Comparison of ENCODE assay signal across 10 cellular contexts in the genomic region with DNA sequence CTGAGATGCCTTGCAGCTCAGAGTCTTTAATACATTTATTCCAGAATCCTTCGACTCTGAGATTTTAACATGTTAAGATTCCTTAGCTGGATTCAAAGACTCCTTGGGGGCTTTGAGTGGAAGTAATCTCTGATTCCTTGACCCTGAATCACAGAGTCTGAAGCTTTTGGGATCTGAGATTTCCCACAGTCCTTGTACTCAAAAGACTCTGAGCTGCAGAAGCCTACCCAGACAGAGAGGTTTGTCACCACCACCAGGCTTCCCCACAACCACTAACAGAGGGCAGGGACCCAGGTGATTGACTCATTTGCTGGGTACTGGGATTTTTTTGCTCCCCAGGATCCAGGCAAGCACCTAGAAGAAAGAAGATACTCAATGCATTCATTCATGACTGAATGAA. TPM values are rescaled to one million over a fixed set of nuclear protein-coding genes. Genes with fewer than 3 reads are reported as not detected.
DNase-seq lines count a peak whose midpoint lies in the region; ATAC-seq, FAIRE-seq and TF ChIP-seq lines count a peak whose summit lies in the region.
"Had no signal": no experiment of that assay in that cellular context is flagged by ENCODE, and none has a peak within 500 bp of the region (broad histone marks: within the 10 kb centered on the region; RNA-seq: fewer than 3 reads in every experiment).

No MANE protein-coding gene starts in this region.

- no peaks in the 10 kb centered on the region for H3K27me3 ChIP-seq in astrocyte (ENCODE audit: insufficient read depth, low read length)
- H3K27me3 ChIP-seq in tibial artery, result no peaks in the 10 kb centered on the region

- H3K27ac ChIP-seq in astrocyte (ENCODE audit: low read depth, low read length), result peak overlapping the region; percentile 38
- H3K27ac ChIP-seq in tibial artery, result peak overlapping the region; percentile 99 to 100
- H3K27ac ChIP-seq: epithelial cell of prostate had no signal

- H3K4me1 Mint-ChIP-seq in activated naive CD4-positive, alpha-beta T cell treated with anti-CD3 and anti-CD28 coated beads, Interleukin-2, amount 50 U/mL, for 24 hours, result peaks cover 36% of the 10 kb centered on the region
- H3K4me1 Mint-ChIP-seq in astrocyte (ENCODE audit: low read depth, unreplicated experiment) (peaks cover 45% of the 10 kb centered on the region), mesothelial cell of epicardium (peaks cover 62% of the 10 kb centered on the region)

- H3K27ac Mint-ChIP-seq in activated naive CD4-positive, alpha-beta T cell treated with anti-CD3 and anti-CD28 coated beads, Interleukin-2, amount 50 U/mL, for 24 hours, result no peak overlapping the region
- H3K27ac Mint-ChIP-seq in astrocyte (ENCODE audit: unreplicated experiment) (peak overlapping the region; percentile 75), mesothelial cell of epicardium (peak overlapping the region; percentile 98)

- H3K9me3 ChIP-seq in astrocyte (ENCODE audit: insufficient read depth, low read depth, low read length) (no peaks in the 10 kb centered on the region), tibial artery (no peaks in the 10 kb centered on the region)

- DNase-seq in activated naive CD4-positive, alpha-beta T cell treated with anti-CD3 and anti-CD28 coated beads, Interleukin-2, amount 50 U/mL, for 16 hours, result no peak
- DNase-seq in astrocyte (ENCODE audit: low read depth), result peak; percentile 63
- DNase-seq in mesothelial cell of epicardium (ENCODE audit: low spot score in 2 of 2, unreplicated experiment in 2 of 2), result no peak
- no peak for DNase-seq in tibial artery
- no peak for DNase-seq in SIG-M5 treated with dmso at 0.1 percent for 504 hours (lab: John Stamatoyannopoulos, UW; ENCODE audit: unreplicated experiment)
- DNase-seq in AML-193 (lab: John Stamatoyannopoulos, UW), result no peak
- DNase-seq: activated effector memory CD4-positive, alpha-beta T cell treated with Interleukin-2 at 50 U/mL for 16 hours had no signal

- ATAC-seq in esophagus mucosa, result no peak

- peaks cover 56% of the 10 kb centered on the region for H3K4me1 ChIP-seq in astrocyte (ENCODE audit: insufficient read depth, low read length)
- peaks cover 0 to 77% (median 70%) of the 10 kb centered on the region in 4 donors for H3K4me1 ChIP-seq in tibial artery

- no peaks in the 10 kb centered on the region for H3K36me3 Mint-ChIP-seq in activated naive CD4-positive, alpha-beta T cell treated with anti-CD3 and anti-CD28 coated beads, Interleukin-2, amount 50 U/mL, for 24 hours
- H3K36me3 Mint-ChIP-seq in astrocyte (ENCODE audit: low read depth, unreplicated experiment), result peaks cover 9% of the 10 kb centered on the region
- H3K36me3 Mint-ChIP-seq in mesothelial cell of epicardium, result peaks cover under 1% of the 10 kb centered on the region

- H3K4me3 Mint-ChIP-seq in activated naive CD4-positive, alpha-beta T cell treated with anti-CD3 and anti-CD28 coated beads, Interleukin-2, amount 50 U/mL, for 24 hours, result peak overlapping the region; percentile 99
- peak overlapping the region; percentile 99 for H3K4me3 Mint-ChIP-seq in astrocyte (ENCODE audit: unreplicated experiment)
- peak overlapping the region; percentile 54 for H3K4me3 Mint-ChIP-seq in mesothelial cell of epicardium

- peak overlapping the region; percentile 100 for H3K4me2 ChIP-seq in astrocyte (ENCODE audit: low read length)

- H3K4me3 ChIP-seq in astrocyte (ENCODE audit: insufficient read depth, low read depth, low read length), result no peak overlapping the region
- no peak overlapping the region for H3K4me3 ChIP-seq in tibial artery

- H3K36me3 ChIP-seq in astrocyte (ENCODE audit: insufficient read depth, low read length) (no peaks in the 10 kb centered on the region), tibial artery (no peaks in the 10 kb centered on the region)

- intact Hi-C loops in tibial artery (cut with DNase I; ENCODE audit: low total_unique reads), result no loop called here

- FAIRE-seq in astrocyte (lab: Jason Lieb, UNC), result no peak

- no peak for TF ChIP-seq CTCF in astrocyte (IDR thresholded peaks at IDR 0.05; ENCODE audit: insufficient read depth, low read depth, low read length)
- no peak for TF ChIP-seq CTCF in mesothelial cell of epicardium (IDR thresholded peaks at IDR 0.05; ENCODE audit: unreplicated experiment)
- no peak for TF ChIP-seq CTCF in tibial artery (IDR thresholded peaks at IDR 0.05)

- no peak overlapping the region for H2AFZ ChIP-seq in astrocyte (ENCODE audit: low read depth, low read length)

- peaks cover 28% of the 10 kb centered on the region for H4K20me1 ChIP-seq in astrocyte (ENCODE audit: insufficient read depth, low read length)

- H3K79me2 ChIP-seq in astrocyte (ENCODE audit: insufficient read depth, low read length), result peaks cover 40% of the 10 kb centered on the region

- H3K9me3 Mint-ChIP-seq in activated naive CD4-positive, alpha-beta T cell treated with anti-CD3 and anti-CD28 coated beads, Interleukin-2, amount 50 U/mL, for 24 hours, result no peaks in the 10 kb centered on the region
- H3K9me3 Mint-ChIP-seq in astrocyte (ENCODE audit: unreplicated experiment) (no peaks in the 10 kb centered on the region), mesothelial cell of epicardium (no peaks in the 10 kb centered on the region)

- no peaks in the 10 kb centered on the region for H3K27me3 Mint-ChIP-seq in activated naive CD4-positive, alpha-beta T cell treated with anti-CD3 and anti-CD28 coated beads, Interleukin-2, amount 50 U/mL, for 24 hours
- H3K27me3 Mint-ChIP-seq in astrocyte (ENCODE audit: low read depth, unreplicated experiment) (no peaks in the 10 kb centered on the region), mesothelial cell of epicardium (ENCODE audit: low read depth) (no peaks in the 10 kb centered on the region)

- H3K9ac ChIP-seq in astrocyte (ENCODE audit: low read length), result peak overlapping the region; percentile 100

RNA-seq across cellular contexts. Expression of gene SERPINH1, which starts 1.4 kb away (rescaled TPM):
- total RNA-seq in astrocyte (768 and 923 TPM in 2 replicates), mesothelial cell of epicardium (360 to 375 TPM (median 373 TPM) in 3 replicates), esophagus mucosa (23.8 TPM)

RNA-seq across cellular contexts. Expression of gene GDPD5, which starts 34.9 kb away (rescaled TPM):
- 6.7 and 9.4 TPM in 2 replicates for total RNA-seq in astrocyte
- 8.0 to 8.2 TPM (median 8.1 TPM) in 3 replicates for total RNA-seq in mesothelial cell of epicardium
- total RNA-seq in esophagus mucosa, result 1.0 TPM

Comparison
In these comparisons a context has a peak if more than half of its experiments do, and no peak if none do; other contexts are left out.
1. RNA of gene SERPINH1, which starts 1.4 kb away (total RNA-seq): 768 to 923 TPM in astrocyte and 360 to 375 TPM in mesothelial cell of epicardium; 23.8 TPM in esophagus mucosa (single experiment); every median in the first group is over 10 times any median in the second.
2. Peak in every context shown above with its lines, with median percentiles within 50 percentile points of each other: H3K4me3 Mint-ChIP-seq.